ENCODE assay signal across 1 cellular context in the genomic region with DNA sequence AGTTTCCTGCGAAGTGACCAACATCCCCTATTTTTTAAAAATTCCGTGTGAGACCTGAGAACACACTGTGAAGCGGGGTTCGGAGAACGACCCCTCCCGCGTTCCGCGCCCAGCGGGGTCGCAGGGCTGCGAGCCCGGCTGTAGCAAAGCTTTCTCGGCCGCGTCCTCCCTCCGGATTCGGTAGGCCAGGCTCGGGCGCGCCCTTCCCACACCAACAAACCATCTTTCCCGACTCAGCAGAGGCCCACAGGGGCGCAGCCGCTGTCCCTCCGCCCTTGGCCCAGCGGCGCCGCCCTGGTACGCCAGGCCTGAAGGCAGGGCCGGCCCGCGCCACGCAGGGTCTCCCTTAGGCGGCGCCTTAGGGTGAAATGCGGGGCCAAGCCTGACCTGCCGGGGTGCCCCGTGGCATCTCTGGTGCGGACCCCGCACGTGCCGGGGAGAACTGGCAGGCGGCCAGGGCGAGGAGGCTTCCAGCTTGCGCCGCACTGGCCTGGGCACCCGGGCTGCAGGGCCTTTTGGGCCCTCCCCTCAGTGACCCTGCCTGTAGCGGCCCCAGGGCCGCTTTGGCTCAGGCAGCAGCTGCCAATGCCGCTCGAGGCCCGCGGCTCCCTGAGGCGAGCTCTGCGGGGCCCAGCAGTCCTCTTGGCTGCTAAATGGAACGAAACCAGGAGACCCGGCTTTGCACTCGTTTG.
TF ChIP-seq lines count a peak whose summit lies in the region.

No MANE protein-coding gene starts in this region.

TF ChIP-seq in HepG2, 621 proteins besides CTCF, POLR2A, EP300 and RAD21:
- TF ChIP-seq AGO2 (optimal IDR thresholded peaks at IDR 0.05; ENCODE audit: low read depth, low read length) (peak; percentile 79), RBFOX2 (IDR thresholded peaks at IDR 0.05; ENCODE audit: low read depth, low read length) (0 out of 2 replicates have a peak, but pooled peaks have one; percentile 18), MTA3 (CRISPR knock-in tag; IDR thresholded peaks at IDR 0.05) (no peak)
